In genomic region chr12:52878507-52879393, GRCh38 we compare ENCODE assay signal across 12 cellular contexts. TPM values are rescaled to one million over a fixed set of nuclear protein-coding genes. Genes with fewer than 3 reads are reported as not detected.
A peak's percentile ranks its signal among the peaks of the same experiment; 100 is the strongest.
DNase-seq lines count a peak whose midpoint lies in the region; ATAC-seq and TF ChIP-seq lines count a peak whose summit lies in the region.
"Had no signal": no experiment of that assay in that cellular context is flagged by ENCODE, and none has a peak within 500 bp of the region (broad histone marks: within the 10 kb centered on the region; RNA-seq: fewer than 3 reads in every experiment).

No MANE protein-coding gene starts in this region.

- H3K4me1 ChIP-seq in endodermal cell (ENCODE audit: control insufficient read depth, insufficient read depth, low read length) = no peaks in the 10 kb centered on the region

- H3K4me3 Mint-ChIP-seq in CD14-positive monocyte = peak overlapping the region; percentile 73 to 90
- H3K4me3 Mint-ChIP-seq in endodermal cell = peak overlapping the region; percentile 45
- no peak overlapping the region for H3K4me3 Mint-ChIP-seq in osteocyte (ENCODE audit: unreplicated experiment)

- no peak overlapping the region for H3K4me3 ChIP-seq in endodermal cell (ENCODE audit: low read length)

- WGBS in endodermal cell (ENCODE audit: insufficient coverage in 1 of 2, insufficient read length in 1 of 2), 2 experiments = 88 to 90% methylated on average over 10 to 17 of the region's 17 CpGs

- no peak for TF ChIP-seq CTCF in CD14-positive monocyte (IDR thresholded peaks at IDR 0.05)
- no peak for TF ChIP-seq CTCF in endodermal cell (conservative IDR thresholded peaks at IDR 0.05)
- no peak for TF ChIP-seq CTCF in osteocyte (IDR thresholded peaks at IDR 0.05)

- no peak overlapping the region for H3K9ac ChIP-seq in endodermal cell (ENCODE audit: extremely low read depth, low read length, poor library complexity, severe bottlenecking)

- H3K4me1 Mint-ChIP-seq in CD14-positive monocyte (peaks cover 26% of the 10 kb centered on the region), endodermal cell (peaks cover 14% of the 10 kb centered on the region), osteocyte (ENCODE audit: unreplicated experiment) (peaks cover 43% of the 10 kb centered on the region)

- H3K9me3 ChIP-seq in endodermal cell (ENCODE audit: control insufficient read depth, low read length) = no peaks in the 10 kb centered on the region

- H3K36me3 Mint-ChIP-seq in CD14-positive monocyte (no peaks in the 10 kb centered on the region), endodermal cell (ENCODE audit: low read depth) (no peaks in the 10 kb centered on the region), osteocyte (ENCODE audit: unreplicated experiment) (no peaks in the 10 kb centered on the region)
- H3K36me3 Mint-ChIP-seq: CD8-positive, alpha-beta T cell; stimulated activated naive B cell treated with anti-CD40 and anti-IgM and Interleukin-4, amounts not matched to agents 10 μg/mL and 1 μg/mL and 100 μg/mL, for 72 hours had no signal

- H3K27me3 ChIP-seq in endodermal cell (ENCODE audit: control insufficient read depth, insufficient read depth, low read length, poor library complexity, severe bottlenecking) = peaks cover 12% of the 10 kb centered on the region

- H3K27me3 Mint-ChIP-seq in CD14-positive monocyte (ENCODE audit: low read depth in 3 of 3) (peaks cover 2 to 19% (median 8%) of the 10 kb centered on the region in 3 donors), endodermal cell (ENCODE audit: insufficient read depth) (peaks cover 13% of the 10 kb centered on the region), osteocyte (ENCODE audit: unreplicated experiment) (no peaks in the 10 kb centered on the region)

- DNase-seq in CD14-positive monocyte (ENCODE audit: low spot score) (no peak), NCI-H446 treated with DMSO at 0.1 percent for 48 hours (lab: John Stamatoyannopoulos, UW) (peak; percentile 48), endodermal cell (no peak), osteocyte (ENCODE audit: extremely low spot score, unreplicated experiment) (no peak), GM03348 (ENCODE audit: low spot score) (no peak), Right ventricle myocardium superior (no peak)

- no peak overlapping the region for H3K27ac ChIP-seq in endodermal cell (ENCODE audit: low read depth, low read length)

- H3K9me3 Mint-ChIP-seq in CD14-positive monocyte (no peaks in the 10 kb centered on the region), endodermal cell (no peaks in the 10 kb centered on the region), osteocyte (ENCODE audit: unreplicated experiment) (no peaks in the 10 kb centered on the region)
- H3K9me3 Mint-ChIP-seq: CD8-positive, alpha-beta T cell; stimulated activated naive B cell treated with anti-CD40 and anti-IgM and Interleukin-4, amounts not matched to agents 10 μg/mL and 1 μg/mL and 100 μg/mL, for 72 hours had no signal

- no peaks in the 10 kb centered on the region for H3K36me3 ChIP-seq in endodermal cell (ENCODE audit: control insufficient read depth, insufficient read depth, low read length)

- ATAC-seq in GM18520 (IDR thresholded peaks at IDR 0.05; ENCODE audit: unreplicated experiment) (no peak), GM21619 (IDR thresholded peaks at IDR 0.05; ENCODE audit: unreplicated experiment) (no peak), Right ventricle myocardium superior (ENCODE audit: poor library complexity) (no peak)

- H3K27ac Mint-ChIP-seq in CD14-positive monocyte (peak overlapping the region in 2 of 7 donors; percentile 50 to 55), endodermal cell (no peak overlapping the region), osteocyte (ENCODE audit: unreplicated experiment) (peak overlapping the region; percentile 69)
- H3K27ac Mint-ChIP-seq: CD8-positive, alpha-beta T cell; stimulated activated naive B cell treated with anti-CD40 and anti-IgM and Interleukin-4, amounts not matched to agents 10 μg/mL and 1 μg/mL and 100 μg/mL, for 72 hours had no signal

- intact Hi-C loops in CD14-positive monocyte (cut with micrococcal nuclease) (loop anchor here (2.0 to 10.0 kb wide), 4 partner anchors 296 to 726 kb away; no protein-coding TSS in a partner anchor), Right ventricle myocardium superior (cut with DNase I) (loop anchor here (5.0 kb wide), 1 partner anchor 506 kb away; no protein-coding TSS in a partner anchor)

RNA-seq across cellular contexts. Expression of gene KRT8, which starts 26.1 kb away (rescaled TPM):
- polyA plus RNA-seq in CD14-positive monocyte = under 1 TPM in 1 of 2 donors, not detected in 1; 0.39 TPM
- total RNA-seq in endodermal cell (1,000 to 10,000 TPM; 1,663 to 1,920 TPM), osteocyte (18.6 and 19.8 TPM in 2 replicates), Right ventricle myocardium superior (104 TPM)
- polyA plus RNA-seq in endodermal cell (2013, experiment 1 of 2) = 445 TPM
- polyA plus RNA-seq in endodermal cell (2013, experiment 2 of 2) = 561 TPM

RNA-seq across cellular contexts. Expression of gene KRT78, which starts 30.0 kb away (rescaled TPM):
- not detected for polyA plus RNA-seq in CD14-positive monocyte
- not detected for total RNA-seq in endodermal cell
- polyA plus RNA-seq in endodermal cell (2013, experiment 1 of 2) = not detected
- not detected for polyA plus RNA-seq in endodermal cell (2013, experiment 2 of 2)
- total RNA-seq in osteocyte = not detected in 2 replicates
- total RNA-seq in Right ventricle myocardium superior = not detected
- total RNA-seq: CD8-positive, alpha-beta T cell; liver; skeletal muscle tissue had no signal

RNA-seq across cellular contexts. Expression of gene KRT79, which starts 44.6 kb away (rescaled TPM):
- not detected for polyA plus RNA-seq in CD14-positive monocyte
- not detected for total RNA-seq in endodermal cell
- polyA plus RNA-seq in endodermal cell (2013, experiment 1 of 2) = not detected
- polyA plus RNA-seq in endodermal cell (2013, experiment 2 of 2) = not detected
- not detected in 2 replicates for total RNA-seq in osteocyte
- total RNA-seq in Right ventricle myocardium superior = not detected
- total RNA-seq: CD8-positive, alpha-beta T cell; liver had no signal
- polyA plus RNA-seq: liver had no signal

Comparison
In these comparisons a context has a peak if more than half of its experiments do, and no peak if none do; other contexts are left out.
1. RNA of gene KRT8, which starts 26.1 kb away (total RNA-seq): 1,663 to 1,920 TPM in endodermal cell; 104 TPM in Right ventricle myocardium superior (single experiment) and 18.6 to 19.8 TPM in osteocyte; every median in the first group is over 10 times any median in the second.